Comparison of ENCODE assay signal across 1 cellular context in genomic region chr6:33192671-33193602, GRCh38.
TF ChIP-seq lines count a peak whose summit lies in the region.

No MANE protein-coding gene starts in this region.

TF ChIP-seq in endothelial cell of umbilical vein, 7 proteins besides CTCF, POLR2A, EP300 and RAD21:
- TF ChIP-seq POLR2AphosphoS5 (IDR thresholded peaks at IDR 0.05; ENCODE audit: insufficient read depth, low read depth, low read length) = peak; percentile 45
- peak; percentile 72 for TF ChIP-seq EZH2 (IDR thresholded peaks at IDR 0.05; ENCODE audit: borderline replicate concordance, low read depth, low read length, severe bottlenecking)
- no peak for TF ChIP-seq GATA2 (IDR thresholded peaks at IDR 0.05; ENCODE audit: insufficient read depth, insufficient read length, low read depth, low read length)
TF ChIP-seq in endothelial cell of umbilical vein: peak in this region for 2.
